In genomic region chr18:62324355-62324828, GRCh38 we compare ENCODE assay signal across 8 cellular contexts. TPM values are rescaled to one million over a fixed set of nuclear protein-coding genes. Genes with fewer than 3 reads are reported as not detected.
DNase-seq lines count a peak whose midpoint lies in the region; ATAC-seq, FAIRE-seq and TF ChIP-seq lines count a peak whose summit lies in the region.
"Had no signal": no experiment of that assay in that cellular context is flagged by ENCODE, and none has a peak within 500 bp of the region (broad histone marks: within the 10 kb centered on the region; RNA-seq: fewer than 3 reads in every experiment).

No MANE protein-coding gene starts in this region.

- TF ChIP-seq POLR2A in Peyer's patch (IDR thresholded peaks at IDR 0.05) = no peak
- no peak for TF ChIP-seq POLR2A in endothelial cell of umbilical vein (IDR thresholded peaks at IDR 0.05; ENCODE audit: low read depth, low read length)

- intact Hi-C loops in endothelial cell of umbilical vein (cut with micrococcal nuclease) = no loop called here

- in situ Hi-C loops in brain microvascular endothelial cell (cut with HindIII; ENCODE audit: low pct_ligation_motif_present, low sequenced_read_pairs) = no loop called here

- DNase-seq in Peyer's patch = no peak
- no peak for DNase-seq in endothelial cell of umbilical vein (ENCODE audit: low read depth, low spot score)
- DNase-seq in retina = peak; percentile 51
- no peak for DNase-seq in brain microvascular endothelial cell
- no peak for DNase-seq in COLO668 (lab: John Stamatoyannopoulos, UW; ENCODE audit: unreplicated experiment)

- no peak overlapping the region for H3K4me2 ChIP-seq in endothelial cell of umbilical vein (ENCODE audit: insufficient read depth, low read length)

- CTCF ChIA-PET in endothelial cell of umbilical vein (lab: Charles Lee) = interaction anchor here (1.1 to 2.3 kb wide), 9 partner anchors 8 to 259 kb away, joined by 3 to 13 read pairs (median 5); no protein-coding TSS in a partner anchor

- H3K27me3 ChIP-seq in Peyer's patch (no peaks in the 10 kb centered on the region), endothelial cell of umbilical vein (ENCODE audit: control insufficient read depth in 2 of 2, insufficient read depth in 2 of 2, low read length in 2 of 2) (no peaks in the 10 kb centered on the region), brain microvascular endothelial cell (replicated peaks) (peaks cover 42% of the 10 kb centered on the region)

- H4K20me1 ChIP-seq in endothelial cell of umbilical vein (replicated peaks; ENCODE audit: control insufficient read depth, extremely low read depth, insufficient read depth, low read length) = no peaks in the 10 kb centered on the region

- ATAC-seq in HG02938 (IDR thresholded peaks at IDR 0.05; ENCODE audit: unreplicated experiment) (peak; percentile 0), GM19452 (IDR thresholded peaks at IDR 0.05; ENCODE audit: unreplicated experiment) (no peak)

- H3K36me3 ChIP-seq in Peyer's patch = no peaks in the 10 kb centered on the region
- no peaks in the 10 kb centered on the region for H3K36me3 ChIP-seq in endothelial cell of umbilical vein (ENCODE audit: control insufficient read depth in 2 of 2, extremely low read depth in 1 of 2, insufficient read depth in 2 of 2, low read length in 2 of 2)
- no peaks in the 10 kb centered on the region for H3K36me3 ChIP-seq in brain microvascular endothelial cell (replicated peaks)

- POLR2A ChIA-PET in endothelial cell of umbilical vein (lab: Charles Lee) = no interaction called here

- H3K9ac ChIP-seq in endothelial cell of umbilical vein (replicated peaks; ENCODE audit: extremely low read depth, insufficient read depth, low read length) = no peak overlapping the region

- BruUV-seq in endothelial cell of umbilical vein (replicated peaks; lab: Mats Ljungman, UMichigan) = no TSS peak

- dilution Hi-C loops in endothelial cell of umbilical vein (cut with MboI; ENCODE audit: extremely low pct_ligation_motif_present, low sequenced_read_pairs) = no loop called here

- H3K27ac ChIP-seq in Peyer's patch (peak overlapping the region in 1 of 4 donors; percentile 78), endothelial cell of umbilical vein (ENCODE audit: insufficient read depth, low read depth, low read length) (no peak overlapping the region), brain microvascular endothelial cell (no peak overlapping the region)

- H3K4me1 ChIP-seq in Peyer's patch (peaks cover 7 to 38% (median 11%) of the 10 kb centered on the region in 4 donors), endothelial cell of umbilical vein (ENCODE audit: control insufficient read depth, extremely low read depth, insufficient read depth, low read length) (peaks cover 47% of the 10 kb centered on the region)

- peak overlapping the region in 3 of 4 donors; percentile 44 to 83 (median 69) for H3K4me3 ChIP-seq in Peyer's patch
- H3K4me3 ChIP-seq in endothelial cell of umbilical vein (replicated peaks in 1 of 3; ENCODE audit: insufficient read depth in 1 of 3, low read depth in 1 of 3, low read length in 3 of 3) = no peak overlapping the region
- no peak overlapping the region for H3K4me3 ChIP-seq in brain microvascular endothelial cell (ENCODE audit: low read depth, low read length)

- TF ChIP-seq CTCF in Peyer's patch (IDR thresholded peaks at IDR 0.05) = no peak
- no peak for TF ChIP-seq CTCF in endothelial cell of umbilical vein (IDR thresholded peaks at IDR 0.05; ENCODE audit: extremely low read depth in 1 of 2, insufficient read depth in 1 of 2, low read depth in 1 of 2, low read length in 2 of 2)
- TF ChIP-seq CTCF in brain microvascular endothelial cell (IDR thresholded peaks at IDR 0.05; ENCODE audit: low read depth, low read length, missing control alignments) = no peak

- H3K9me3 ChIP-seq in Peyer's patch (no peaks in the 10 kb centered on the region), endothelial cell of umbilical vein (replicated peaks; ENCODE audit: control insufficient read depth, insufficient read depth, low read length) (no peaks in the 10 kb centered on the region)

- H3K79me2 ChIP-seq in endothelial cell of umbilical vein (ENCODE audit: control insufficient read depth, insufficient read depth, low read length) = no peaks in the 10 kb centered on the region

- FAIRE-seq in endothelial cell of umbilical vein (lab: Jason Lieb, UNC) = no peak

- H2AFZ ChIP-seq in endothelial cell of umbilical vein (ENCODE audit: low read depth, low read length) = peak overlapping the region; percentile 1

- H3K9me1 ChIP-seq in endothelial cell of umbilical vein (replicated peaks; ENCODE audit: control insufficient read depth, extremely low read depth, insufficient read depth, low read length) = no peaks in the 10 kb centered on the region

TF ChIP-seq in endothelial cell of umbilical vein, 7 proteins besides CTCF, POLR2A, EP300 and RAD21:
- TF ChIP-seq JUN (IDR thresholded peaks at IDR 0.05; ENCODE audit: borderline replicate concordance, insufficient read depth, insufficient read length, low read depth) (no peak), GATA2 (IDR thresholded peaks at IDR 0.05; ENCODE audit: insufficient read depth, insufficient read length, low read depth, low read length) (no peak), MYC (IDR thresholded peaks at IDR 0.05; ENCODE audit: low read depth, low read length) (no peak), EZH2 (IDR thresholded peaks at IDR 0.05; ENCODE audit: borderline replicate concordance, low read depth, low read length, severe bottlenecking) (no peak), FOS (IDR thresholded peaks at IDR 0.05; ENCODE audit: borderline replicate concordance, insufficient read depth, low read length) (no peak)

RNA-seq across cellular contexts. Expression of gene TNFRSF11A, which starts 0.7 kb away (rescaled TPM):
- total RNA-seq in Peyer's patch (10 to 100 TPM; 29.6 to 64.6 (median 43.1) TPM), endothelial cell of umbilical vein (11.1 and 11.9 TPM in 2 replicates)
- polyA plus RNA-seq in endothelial cell of umbilical vein = 7.5 and 10.4 TPM in 2 replicates
- 6.0 and 6.9 TPM in 2 replicates for polyA plus RNA-seq in endothelial cell of umbilical vein (2011; cell fraction: cytosol; rRNA removed)
- polyA plus RNA-seq in endothelial cell of umbilical vein (2011; cell fraction: nucleus; rRNA removed) = 15.4 and 22.9 TPM in 2 replicates
- 2.4 and 5.1 TPM in 2 replicates for polyA plus RNA-seq in endothelial cell of umbilical vein (2012)
- 16.8 and 17.4 TPM in 2 replicates for polyA minus RNA-seq in endothelial cell of umbilical vein
- 1.5 TPM for polyA minus RNA-seq in endothelial cell of umbilical vein (2011; cell fraction: cytosol; rRNA and poly(A)+ RNA removed)
- 15.6 and 16.1 TPM in 2 replicates for polyA minus RNA-seq in endothelial cell of umbilical vein (2011; cell fraction: nucleus; rRNA and poly(A)+ RNA removed)
- total RNA-seq: fibroblast of villous mesenchyme had no signal

Comparison
In these comparisons a context has a peak if more than half of its experiments do, and no peak if none do; other contexts are left out.
1. H3K4me3 ChIP-seq: peak in Peyer's patch (3 of 4); none in endothelial cell of umbilical vein (0 of 3) and brain microvascular endothelial cell (single experiment).